8 cellular contexts compared by ENCODE assay signal in genomic region chr1:61053712-61054608, GRCh38. TPM values are rescaled to one million over a fixed set of nuclear protein-coding genes. Genes with fewer than 3 reads are reported as not detected.
DNase-seq lines count a peak whose midpoint lies in the region; ATAC-seq, FAIRE-seq and TF ChIP-seq lines count a peak whose summit lies in the region.

No MANE protein-coding gene starts in this region.

- peak overlapping the region; percentile 58 to 89 for H3K9ac ChIP-seq in K562 (ENCODE audit: insufficient read depth in 1 of 2, low read depth in 2 of 2, low read length in 2 of 2)

- no peaks in the 10 kb centered on the region for H3K36me3 Mint-ChIP-seq in T-helper 2 cell treated with Interferon-gamma antibody and Interleukin-4, amounts not matched to agents 5 μg/mL and 100 μg/mL, for 36 hours (ENCODE audit: low read depth)
- no peaks in the 10 kb centered on the region for H3K36me3 Mint-ChIP-seq in stimulated activated memory B cell treated with anti-CD40 and anti-IgM and Interleukin-4, amounts not matched to agents 10 μg/mL and 1 μg/mL and 100 μg/mL, for 72 hours

- no peaks in the 10 kb centered on the region for H4K20me1 ChIP-seq in K562 (replicated peaks; ENCODE audit: control insufficient read depth, insufficient read depth, low read length)

- POLR2A ChIA-PET in K562 (lab: Yijun Ruan, JAX), result interaction anchor here (0.6 to 1.4 kb wide), 7 partner anchors 13 to 303 kb away, joined by 3 to 4 read pairs (median 3); no protein-coding TSS in a partner anchor

- peak overlapping the region; percentile 88 for H2AFZ ChIP-seq in K562 (ENCODE audit: low read depth, low read length)

- WGBS in K562 (ENCODE audit: insufficient coverage, low coverage, missing lambda C conversion rate), result 4% methylated on average over 40 of the region's 55 CpGs

- in situ Hi-C loops in K562 (cut with MboI), result loop anchor here (5.0 kb wide), 1 partner anchor 83 kb away; no protein-coding TSS in a partner anchor

- H3K27ac ChIP-seq in K562 (ENCODE audit: extremely low read depth, low read depth, low read length), result peak overlapping the region; percentile 82

- peaks cover 19% of the 10 kb centered on the region for H3K4me1 Mint-ChIP-seq in T-helper 2 cell treated with Interferon-gamma antibody and Interleukin-4, amounts not matched to agents 5 μg/mL and 100 μg/mL, for 36 hours (ENCODE audit: low read depth)
- H3K4me1 Mint-ChIP-seq in stimulated activated memory B cell treated with anti-CD40 and anti-IgM and Interleukin-4, amounts not matched to agents 10 μg/mL and 1 μg/mL and 100 μg/mL, for 72 hours, result peaks cover 29% of the 10 kb centered on the region

- peak overlapping the region; percentile 77 for H3K4me2 ChIP-seq in K562 (ENCODE audit: insufficient read depth, low read length)

- TF ChIP-seq POLR2A in K562 (conservative IDR thresholded peaks at IDR 0.05), result peak; percentile 31; the same call in 1 of the 2 replicates

- H3K27ac Mint-ChIP-seq in T-helper 2 cell treated with Interferon-gamma antibody and Interleukin-4, amounts not matched to agents 5 μg/mL and 100 μg/mL, for 36 hours, result no peak overlapping the region
- H3K27ac Mint-ChIP-seq in stimulated activated memory B cell treated with anti-CD40 and anti-IgM and Interleukin-4, amounts not matched to agents 10 μg/mL and 1 μg/mL and 100 μg/mL, for 72 hours, result no peak overlapping the region

- H3K27me3 Mint-ChIP-seq in T-helper 2 cell treated with Interferon-gamma antibody and Interleukin-4, amounts not matched to agents 5 μg/mL and 100 μg/mL, for 36 hours (ENCODE audit: low read depth), result peaks cover 76% of the 10 kb centered on the region
- H3K27me3 Mint-ChIP-seq in stimulated activated memory B cell treated with anti-CD40 and anti-IgM and Interleukin-4, amounts not matched to agents 10 μg/mL and 1 μg/mL and 100 μg/mL, for 72 hours, result peaks cover 83% of the 10 kb centered on the region

- ATAC-seq in K562, result peak; percentile 53
- no peak for ATAC-seq in stimulated activated memory B cell treated with anti-CD40 and anti-IgM and Interleukin-4, amounts not matched to agents 10 μg/mL and 1 μg/mL and 100 μg/mL, for 72 hours

- CTCF ChIA-PET in K562 (lab: Yijun Ruan, JAX; ENCODE audit: low intra/inter-chr PET ratio), result no interaction called here

- H3K27me3 ChIP-seq in K562 (ENCODE audit: control insufficient read depth in 2 of 2, insufficient read depth in 2 of 2, low read length in 2 of 2), result no peaks in the 10 kb centered on the region

- H3K4me3 ChIP-seq in K562, result peak overlapping the region; percentile 41

- TF ChIP-seq CTCF in K562 (IDR thresholded peaks at IDR 0.05 in 2 of 3, conservative IDR thresholded peaks at IDR 0.05 in 1 of 3; ENCODE audit: insufficient read depth in 2 of 3, low read depth in 1 of 3, low read length in 3 of 3), result peak in 2 of 3 experiments; percentile 14 to 33; a peak in 3 of 6 replicates

- peak; percentile 22 to 57 for TF ChIP-seq RAD21 in K562 (CRISPR knock-in tag; conservative IDR thresholded peaks at IDR 0.05 in 1 of 2, IDR thresholded peaks at IDR 0.05 in 1 of 2)

- no peaks in the 10 kb centered on the region for H3K9me1 ChIP-seq in K562 (ENCODE audit: control insufficient read depth, insufficient read depth, low read length)

- no TSS peak for BruUV-seq in K562 (replicated peaks; lab: Mats Ljungman, UMichigan)

- H3K4me3 Mint-ChIP-seq in T-helper 2 cell treated with Interferon-gamma antibody and Interleukin-4, amounts not matched to agents 5 μg/mL and 100 μg/mL, for 36 hours, result peak overlapping the region; percentile 66
- H3K4me3 Mint-ChIP-seq in stimulated activated memory B cell treated with anti-CD40 and anti-IgM and Interleukin-4, amounts not matched to agents 10 μg/mL and 1 μg/mL and 100 μg/mL, for 72 hours, result peak overlapping the region; percentile 57

- intact Hi-C loops in K562 (cut with micrococcal nuclease), result loop anchor here (5.0 kb wide), 8 partner anchors 88 to 1383 kb away; partner anchors contain the start of gene USP1

- H3K4me1 ChIP-seq in K562 (replicated peaks in 1 of 2; ENCODE audit: control insufficient read depth in 2 of 2, insufficient read depth in 2 of 2, low read length in 2 of 2), result peaks cover 45 to 55% of the 10 kb centered on the region in 2 experiments

- no peaks in the 10 kb centered on the region for H3K9me3 Mint-ChIP-seq in T-helper 2 cell treated with Interferon-gamma antibody and Interleukin-4, amounts not matched to agents 5 μg/mL and 100 μg/mL, for 36 hours
- no peaks in the 10 kb centered on the region for H3K9me3 Mint-ChIP-seq in stimulated activated memory B cell treated with anti-CD40 and anti-IgM and Interleukin-4, amounts not matched to agents 10 μg/mL and 1 μg/mL and 100 μg/mL, for 72 hours

- TF ChIP-seq EP300 in K562 (IDR thresholded peaks at IDR 0.05; ENCODE audit: low read length), result peak; percentile 27

- H3K9me3 ChIP-seq in K562 (replicated peaks; ENCODE audit: control insufficient read depth, insufficient read depth, low read depth, low read length), result no peaks in the 10 kb centered on the region

- no peaks in the 10 kb centered on the region for H3K36me3 ChIP-seq in K562 (ENCODE audit: control insufficient read depth, insufficient read depth, low read length)

- no peak for FAIRE-seq in K562 (lab: Jason Lieb, UNC)

- no peak for DNase-seq in T-helper 2 cell treated with Interferon-gamma antibody and Interleukin-4, amounts not matched to agents 5 μg/mL and 100 μg/mL, for 36 hours (ENCODE audit: low spot score)
- DNase-seq in T-helper 2 cell (no peak), K562 (ENCODE audit: extremely low read depth in 1 of 4, low spot score in 3 of 4) (peak; percentile 65 to 84 (median 70)), islet precursor cell (peak; percentile 67), COR-L47 (lab: John Stamatoyannopoulos, UW) (no peak), KG1 (lab: John Stamatoyannopoulos, UW) (no peak), amniotic stem cell (lab: John Stamatoyannopoulos, UW) (no peak)

- peaks cover 15% of the 10 kb centered on the region for H3K79me2 ChIP-seq in K562 (ENCODE audit: control insufficient read depth, insufficient read depth, low read length)

TF ChIP-seq in K562, 482 proteins besides CTCF, POLR2A, EP300 and RAD21 (continues in another document):
- TF ChIP-seq SRSF9 (IDR thresholded peaks at IDR 0.05; ENCODE audit: borderline replicate concordance, low read depth, low read length) (no peak), ZNF583 (CRISPR knock-in tag; IDR thresholded peaks at IDR 0.05) (peak; percentile 52; the same call in 1 of the 2 replicates), RBBP5 (IDR thresholded peaks at IDR 0.05; ENCODE audit: borderline replicate concordance, insufficient read depth, low read length, poor library complexity, severe bottlenecking) (peak; percentile 53), FOXA3 (CRISPR knock-in tag; conservative IDR thresholded peaks at IDR 0.05 in 1 of 2, IDR thresholded peaks at IDR 0.05 in 1 of 2) (no peak), NFRKB (IDR thresholded peaks at IDR 0.05; ENCODE audit: low read depth) (no peak; the same call in 1 of the 2 replicates), KLF1 (tag; IDR thresholded peaks at IDR 0.05) (peak; percentile 64; the same call in 1 of the 2 replicates), CREB1 (IDR thresholded peaks at IDR 0.05) (peak; percentile 25; the same call in 1 of the 2 replicates), CREB1 (CRISPR knock-in tag; IDR thresholded peaks at IDR 0.05) (no peak), SMARCE1 (IDR thresholded peaks at IDR 0.05) (0 out of 2 replicates have a peak, but pooled peaks have one; percentile 27), CREM (IDR thresholded peaks at IDR 0.05; ENCODE audit: low read depth) (peak; percentile 6; the same call in 1 of the 2 replicates), CTBP1 (IDR thresholded peaks at IDR 0.05; ENCODE audit: borderline replicate concordance) (peak; percentile 89), BRD4 (IDR thresholded peaks at IDR 0.05) (no peak), MTA2 (IDR thresholded peaks at IDR 0.05; ENCODE audit: low read depth) (peak; percentile 16; the same call in 1 of the 2 replicates), VEZF1 (CRISPR knock-in tag; IDR thresholded peaks at IDR 0.05) (peak; percentile 67), NR2C1 (IDR thresholded peaks at IDR 0.05) (peak; percentile 80), NR2C1 (tag; IDR thresholded peaks at IDR 0.05) (peak; percentile 75; the same call in 1 of the 2 replicates), MYNN (IDR thresholded peaks at IDR 0.05) (peak; percentile 80), MYNN (CRISPR knock-in tag; IDR thresholded peaks at IDR 0.05) (no peak), DPF2 (IDR thresholded peaks at IDR 0.05) (0 out of 2 replicates have a peak, but pooled peaks have one; percentile 46)

RNA-seq across cellular contexts. Expression of gene NFIA, which starts 28.4 kb away (rescaled TPM):
- 64.5 and 151 TPM in 2 replicates for total RNA-seq in K562 (2011; cell fraction: chromatin; rRNA removed; ENCODE audit: low replicate concordance)
- total RNA-seq in K562 (2011; cell fraction: nucleolus; rRNA removed), result 18.0 and 29.1 TPM in 2 replicates
- 50.7 and 73.9 TPM in 2 replicates for total RNA-seq in K562 (2011; cell fraction: nucleoplasm; rRNA removed)
- total RNA-seq in K562 (2014; rRNA removed), result 6.5 and 9.5 TPM in 2 replicates
- total RNA-seq in K562 (2014; rRNA removed; fragmentation: Illumina TruSeq; extraction: Trizol), result 20.3 and 22.6 TPM in 2 replicates
- 16.1 and 16.2 TPM in 2 replicates for total RNA-seq in K562 (2015; rRNA removed; fragmentation: Illumina TruSeq; extraction: Trizol)
- 24.2 and 24.9 TPM in 2 replicates for total RNA-seq in K562 (2021)
- polyA plus RNA-seq in K562 (2011; rRNA removed), result 9.8 and 11.5 TPM in 2 replicates
- 12.0 and 15.8 TPM in 2 replicates for polyA plus RNA-seq in K562 (2011; cell fraction: cytosol; rRNA removed)
- polyA plus RNA-seq in K562 (2011; cell fraction: nucleus; rRNA removed), result 17.4 and 18.8 TPM in 2 replicates
- 3.9 and 4.2 TPM in 2 replicates for polyA plus RNA-seq in K562 (2012)
- 8.5 and 9.1 TPM in 2 replicates for polyA plus RNA-seq in K562 (2014; fragmentation: Illumina TruSeq; extraction: Trizol)
- 10 to 100 TPM in 1 of 2 experiments, 1 to 10 TPM in 1; 5.3 to 10.1 TPM for polyA plus RNA-seq in K562 (2014; fragmentation: Nextera tagmentation; extraction: Ambion mirVana)
- polyA plus RNA-seq in K562 (2014; rRNA removed), result 7.0 and 8.6 TPM in 2 replicates
- polyA minus RNA-seq in K562 (2011; rRNA and poly(A)+ RNA removed), result 37.6 and 46.6 TPM in 2 replicates
- 14.5 and 18.2 TPM in 2 replicates for polyA minus RNA-seq in K562 (2011; cell fraction: cytosol; rRNA and poly(A)+ RNA removed)
- polyA minus RNA-seq in K562 (2011; cell fraction: nucleus; rRNA and poly(A)+ RNA removed), result 45.4 and 75.9 TPM in 2 replicates

Comparison
In these comparisons a context has a peak if more than half of its experiments do, and no peak if none do; other contexts are left out.
1. DNase-seq: peak in K562 (4 of 4) and islet precursor cell (single experiment); none in T-helper 2 cell treated with Interferon-gamma antibody and Interleukin-4, amounts not matched to agents 5 μg/mL and 100 μg/mL, for 36 hours (single experiment), T-helper 2 cell (0 of 5), COR-L47 (single experiment), KG1 (single experiment) and amniotic stem cell (single experiment).